In the genomic region with DNA sequence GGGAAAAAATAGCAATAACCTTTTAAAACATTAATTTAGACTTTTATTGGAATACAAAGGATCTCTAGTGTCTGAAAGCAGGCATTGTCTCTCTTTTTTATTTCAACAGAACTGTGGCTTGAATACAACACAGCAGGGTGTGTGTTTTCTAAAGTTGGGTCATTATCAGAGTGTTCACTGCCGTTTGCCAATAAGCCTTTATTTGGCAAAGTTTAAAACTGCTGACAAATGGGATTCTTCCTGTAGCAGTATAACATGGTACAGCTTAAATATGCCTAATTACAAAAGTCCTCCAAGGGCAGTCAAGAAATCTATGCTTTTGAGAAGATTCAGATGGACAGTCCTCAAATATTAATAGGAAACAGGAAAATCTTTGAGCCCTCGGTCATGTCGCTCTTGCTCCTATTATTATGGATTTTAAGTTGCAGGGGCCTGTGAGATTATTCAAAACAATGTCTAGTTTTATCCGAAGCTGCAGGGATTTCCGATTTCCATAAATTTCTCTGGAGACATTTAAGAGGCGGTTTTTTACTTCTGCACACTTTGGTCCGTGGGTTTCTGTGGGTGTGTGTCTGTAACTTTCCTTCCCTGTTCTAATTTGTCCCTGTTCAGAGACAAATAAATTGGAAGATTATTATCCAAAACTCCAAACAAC, we compare ENCODE assay signal across 12 cellular contexts.
A peak's percentile ranks its signal among the peaks of the same experiment; 100 is the strongest.
DNase-seq lines count a peak whose midpoint lies in the region; ATAC-seq and TF ChIP-seq lines count a peak whose summit lies in the region.
"Had no signal": no experiment of that assay in that cellular context is flagged by ENCODE, and none has a peak within 500 bp of the region (broad histone marks: within the 10 kb centered on the region; RNA-seq: fewer than 3 reads in every experiment).

No MANE protein-coding gene starts in this region.

- H3K4me1 ChIP-seq in hepatocyte (ENCODE audit: insufficient read depth) = peaks cover 39% of the 10 kb centered on the region
- peaks cover 21 to 37% of the 10 kb centered on the region in 2 donors for H3K4me1 ChIP-seq in thoracic aorta (ENCODE audit: control insufficient read depth in 1 of 2, low read depth in 2 of 2)

- DNase-seq in NCI-H1417 (lab: John Stamatoyannopoulos, UW) (peak in 2 of 3 experiments; percentile 12 to 52), NCI-H1417 treated with DMSO at 0.1 percent for 48 hours (lab: John Stamatoyannopoulos, UW) (no peak), cerebellar nuclear complex (lab: John Stamatoyannopoulos, UW) (peak; percentile 6 to 65), hepatocyte (ENCODE audit: low spot score) (no peak), thoracic aorta (ENCODE audit: low spot score) (no peak), MV-4-11 (lab: John Stamatoyannopoulos, UW) (no peak)
- DNase-seq in stimulated activated naive CD4-positive, alpha-beta T cell (lab: John Stamatoyannopoulos, UW) = no peak
- DNase-seq in stimulated activated naive CD4-positive, alpha-beta T cell treated with Interleukin-2 at 50 U/mL for 16 hours (lab: John Stamatoyannopoulos, UW) = no peak
- DNase-seq: activated CD8-positive, alpha-beta T cell treated with anti-CD3 and anti-CD28 coated beads for 36 hours; activated naive CD4-positive, alpha-beta T cell; naive thymus-derived CD8-positive, alpha-beta T cell had no signal

- no peaks in the 10 kb centered on the region for H3K9me2 ChIP-seq in hepatocyte (replicated peaks; ENCODE audit: insufficient read depth)

- H3K9me3 ChIP-seq in hepatocyte (ENCODE audit: low read depth) (no peaks in the 10 kb centered on the region), thoracic aorta (no peaks in the 10 kb centered on the region)

- H3K36me3 ChIP-seq in hepatocyte (replicated peaks; ENCODE audit: insufficient read depth, low read depth) (no peaks in the 10 kb centered on the region), thoracic aorta (no peaks in the 10 kb centered on the region)

- WGBS in hepatocyte (ENCODE audit: low lambda C conversion rate, missing lambda C conversion rate) = 49% methylated on average over 7 of the region's 7 CpGs

- peak overlapping the region; percentile 3 for H3K4me2 ChIP-seq in hepatocyte

- peaks cover 27% of the 10 kb centered on the region for H3K79me2 ChIP-seq in hepatocyte

- H3K27me3 ChIP-seq in hepatocyte (no peaks in the 10 kb centered on the region), thoracic aorta (replicated peaks; ENCODE audit: insufficient read depth) (no peaks in the 10 kb centered on the region)

- ATAC-seq in thoracic aorta (ENCODE audit: insufficient number of reproducible peaks, low FRiP score, low read depth) = peak; percentile 54
- ATAC-seq: activated CD8-positive, alpha-beta T cell treated with anti-CD3 and anti-CD28 coated beads for 36 hours; naive thymus-derived CD8-positive, alpha-beta T cell had no signal

- no peak overlapping the region for H3K4me3 ChIP-seq in hepatocyte
- H3K4me3 ChIP-seq in thoracic aorta = peak overlapping the region; percentile 7

- H2AFZ ChIP-seq in hepatocyte = no peak overlapping the region

- peak overlapping the region; percentile 11 for H3K27ac ChIP-seq in hepatocyte
- no peak overlapping the region for H3K27ac ChIP-seq in thoracic aorta
- H3K27ac ChIP-seq: 22Rv1 had no signal

- peaks cover 2% of the 10 kb centered on the region for H4K20me1 ChIP-seq in hepatocyte (ENCODE audit: insufficient read depth, poor library complexity, severe bottlenecking)

- no peak for TF ChIP-seq CTCF in hepatocyte (IDR thresholded peaks at IDR 0.05; ENCODE audit: poor library complexity)
- no peak for TF ChIP-seq CTCF in thoracic aorta (IDR thresholded peaks at IDR 0.05)

Comparison
In these comparisons a context has a peak if more than half of its experiments do, and no peak if none do; other contexts are left out.
1. DNase-seq: peak in NCI-H1417 (2 of 3) and cerebellar nuclear complex (2 of 2); none in NCI-H1417 treated with DMSO at 0.1 percent for 48 hours (single experiment), hepatocyte (single experiment), thoracic aorta (single experiment), stimulated activated naive CD4-positive, alpha-beta T cell (0 of 6), MV-4-11 (single experiment) and stimulated activated naive CD4-positive, alpha-beta T cell treated with Interleukin-2 at 50 U/mL for 16 hours (single experiment).